Comparison of ENCODE assay signal across 8 cellular contexts in genomic region chr12:47085815-47086252, GRCh38.
DNase-seq lines count a peak whose midpoint lies in the region; ATAC-seq lines count a peak whose summit lies in the region.

No MANE protein-coding gene starts in this region.

- ATAC-seq in GM18909 (IDR thresholded peaks at IDR 0.05; ENCODE audit: poor library complexity, unreplicated experiment) (peak; percentile 56), GM21447 (IDR thresholded peaks at IDR 0.05; ENCODE audit: unreplicated experiment) (no peak), GM21515 (IDR thresholded peaks at IDR 0.05; ENCODE audit: unreplicated experiment) (no peak), GM21717 (IDR thresholded peaks at IDR 0.05; ENCODE audit: unreplicated experiment) (no peak)

- DNase-seq in NCI-H1092 treated with DMSO at 0.1 percent for 48 hours (lab: John Stamatoyannopoulos, UW) (peak; percentile 35), fibroblast of gingiva (ENCODE audit: low read depth) (peak; percentile 31)
- DNase-seq in activated CD4-positive, alpha-beta T cell treated with anti-CD3 and anti-CD28 coated beads for 48 hours, result peak; percentile 38
- DNase-seq in stimulated activated CD8-positive, alpha-beta memory T cell treated with anti-CD3 and anti-CD28 coated beads, Interleukin-12 subunit alpha, Interleukin-12 subunit beta, amount 100 ng/mL, for 1 hour (ENCODE audit: low read depth), result peak; percentile 20
